In the genomic region with DNA sequence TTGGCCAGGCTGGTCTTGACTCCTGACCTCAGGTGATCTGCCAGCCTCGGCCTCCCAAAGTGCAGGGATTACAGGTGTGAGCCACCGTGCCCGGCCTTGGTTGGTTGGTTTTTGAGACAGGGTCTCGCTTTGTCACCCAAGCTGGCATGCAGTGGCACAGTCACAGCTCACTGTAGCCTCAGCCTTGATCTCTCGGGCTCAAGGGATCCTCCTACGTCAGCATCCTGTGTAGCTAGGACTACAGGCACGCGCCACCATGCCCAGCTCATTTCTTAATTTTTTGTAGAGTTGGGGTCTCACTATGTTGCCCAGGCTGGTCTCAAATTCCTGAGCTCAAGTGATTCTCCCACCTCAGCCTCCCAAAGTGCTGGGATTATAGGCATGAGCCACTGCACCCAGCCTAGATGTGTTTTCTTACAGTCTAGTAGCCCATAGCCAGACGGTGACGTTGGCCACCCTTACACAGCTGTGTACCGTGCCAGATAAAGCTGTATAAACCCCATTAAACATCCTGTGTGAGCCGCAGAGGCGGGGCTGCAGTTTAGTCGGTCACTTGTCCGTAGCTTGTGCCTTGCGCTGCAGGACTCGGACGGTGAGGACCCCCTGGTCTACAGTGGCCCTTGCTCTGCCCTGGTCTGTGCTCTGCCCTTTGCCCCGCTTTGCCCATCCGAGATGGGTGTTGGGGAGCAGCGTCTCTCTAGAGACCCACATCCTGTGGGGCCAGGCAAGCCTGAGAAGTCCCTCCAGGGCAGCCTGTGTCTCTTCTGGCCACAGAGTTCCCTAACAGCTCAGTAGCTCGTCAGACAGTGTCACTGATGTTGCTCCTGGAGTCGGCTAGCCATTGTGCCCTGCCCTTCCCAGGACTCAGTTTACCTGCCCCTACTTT, we compare ENCODE assay signal across 2 cellular contexts.
TF ChIP-seq lines count a peak whose summit lies in the region.

No MANE protein-coding gene starts in this region.

TF ChIP-seq in GM23338, 12 proteins besides CTCF, POLR2A, EP300 and RAD21 (continues in another document):
- TF ChIP-seq, protein P1, sequence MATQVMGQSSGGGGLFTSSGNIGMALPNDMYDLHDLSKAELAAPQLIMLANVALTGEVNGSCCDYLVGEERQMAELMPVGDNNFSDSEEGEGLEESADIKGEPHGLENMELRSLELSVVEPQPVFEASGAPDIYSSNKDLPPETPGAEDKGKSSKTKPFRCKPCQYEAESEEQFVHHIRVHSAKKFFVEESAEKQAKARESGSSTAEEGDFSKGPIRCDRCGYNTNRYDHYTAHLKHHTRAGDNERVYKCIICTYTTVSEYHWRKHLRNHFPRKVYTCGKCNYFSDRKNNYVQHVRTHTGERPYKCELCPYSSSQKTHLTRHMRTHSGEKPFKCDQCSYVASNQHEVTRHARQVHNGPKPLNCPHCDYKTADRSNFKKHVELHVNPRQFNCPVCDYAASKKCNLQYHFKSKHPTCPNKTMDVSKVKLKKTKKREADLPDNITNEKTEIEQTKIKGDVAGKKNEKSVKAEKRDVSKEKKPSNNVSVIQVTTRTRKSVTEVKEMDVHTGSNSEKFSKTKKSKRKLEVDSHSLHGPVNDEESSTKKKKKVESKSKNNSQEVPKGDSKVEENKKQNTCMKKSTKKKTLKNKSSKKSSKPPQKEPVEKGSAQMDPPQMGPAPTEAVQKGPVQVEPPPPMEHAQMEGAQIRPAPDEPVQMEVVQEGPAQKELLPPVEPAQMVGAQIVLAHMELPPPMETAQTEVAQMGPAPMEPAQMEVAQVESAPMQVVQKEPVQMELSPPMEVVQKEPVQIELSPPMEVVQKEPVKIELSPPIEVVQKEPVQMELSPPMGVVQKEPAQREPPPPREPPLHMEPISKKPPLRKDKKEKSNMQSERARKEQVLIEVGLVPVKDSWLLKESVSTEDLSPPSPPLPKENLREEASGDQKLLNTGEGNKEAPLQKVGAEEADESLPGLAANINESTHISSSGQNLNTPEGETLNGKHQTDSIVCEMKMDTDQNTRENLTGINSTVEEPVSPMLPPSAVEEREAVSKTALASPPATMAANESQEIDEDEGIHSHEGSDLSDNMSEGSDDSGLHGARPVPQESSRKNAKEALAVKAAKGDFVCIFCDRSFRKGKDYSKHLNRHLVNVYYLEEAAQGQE (IDR thresholded peaks at IDR 0.05; ENCODE audit: unreplicated experiment) = no peak
- TF ChIP-seq, protein P2, sequence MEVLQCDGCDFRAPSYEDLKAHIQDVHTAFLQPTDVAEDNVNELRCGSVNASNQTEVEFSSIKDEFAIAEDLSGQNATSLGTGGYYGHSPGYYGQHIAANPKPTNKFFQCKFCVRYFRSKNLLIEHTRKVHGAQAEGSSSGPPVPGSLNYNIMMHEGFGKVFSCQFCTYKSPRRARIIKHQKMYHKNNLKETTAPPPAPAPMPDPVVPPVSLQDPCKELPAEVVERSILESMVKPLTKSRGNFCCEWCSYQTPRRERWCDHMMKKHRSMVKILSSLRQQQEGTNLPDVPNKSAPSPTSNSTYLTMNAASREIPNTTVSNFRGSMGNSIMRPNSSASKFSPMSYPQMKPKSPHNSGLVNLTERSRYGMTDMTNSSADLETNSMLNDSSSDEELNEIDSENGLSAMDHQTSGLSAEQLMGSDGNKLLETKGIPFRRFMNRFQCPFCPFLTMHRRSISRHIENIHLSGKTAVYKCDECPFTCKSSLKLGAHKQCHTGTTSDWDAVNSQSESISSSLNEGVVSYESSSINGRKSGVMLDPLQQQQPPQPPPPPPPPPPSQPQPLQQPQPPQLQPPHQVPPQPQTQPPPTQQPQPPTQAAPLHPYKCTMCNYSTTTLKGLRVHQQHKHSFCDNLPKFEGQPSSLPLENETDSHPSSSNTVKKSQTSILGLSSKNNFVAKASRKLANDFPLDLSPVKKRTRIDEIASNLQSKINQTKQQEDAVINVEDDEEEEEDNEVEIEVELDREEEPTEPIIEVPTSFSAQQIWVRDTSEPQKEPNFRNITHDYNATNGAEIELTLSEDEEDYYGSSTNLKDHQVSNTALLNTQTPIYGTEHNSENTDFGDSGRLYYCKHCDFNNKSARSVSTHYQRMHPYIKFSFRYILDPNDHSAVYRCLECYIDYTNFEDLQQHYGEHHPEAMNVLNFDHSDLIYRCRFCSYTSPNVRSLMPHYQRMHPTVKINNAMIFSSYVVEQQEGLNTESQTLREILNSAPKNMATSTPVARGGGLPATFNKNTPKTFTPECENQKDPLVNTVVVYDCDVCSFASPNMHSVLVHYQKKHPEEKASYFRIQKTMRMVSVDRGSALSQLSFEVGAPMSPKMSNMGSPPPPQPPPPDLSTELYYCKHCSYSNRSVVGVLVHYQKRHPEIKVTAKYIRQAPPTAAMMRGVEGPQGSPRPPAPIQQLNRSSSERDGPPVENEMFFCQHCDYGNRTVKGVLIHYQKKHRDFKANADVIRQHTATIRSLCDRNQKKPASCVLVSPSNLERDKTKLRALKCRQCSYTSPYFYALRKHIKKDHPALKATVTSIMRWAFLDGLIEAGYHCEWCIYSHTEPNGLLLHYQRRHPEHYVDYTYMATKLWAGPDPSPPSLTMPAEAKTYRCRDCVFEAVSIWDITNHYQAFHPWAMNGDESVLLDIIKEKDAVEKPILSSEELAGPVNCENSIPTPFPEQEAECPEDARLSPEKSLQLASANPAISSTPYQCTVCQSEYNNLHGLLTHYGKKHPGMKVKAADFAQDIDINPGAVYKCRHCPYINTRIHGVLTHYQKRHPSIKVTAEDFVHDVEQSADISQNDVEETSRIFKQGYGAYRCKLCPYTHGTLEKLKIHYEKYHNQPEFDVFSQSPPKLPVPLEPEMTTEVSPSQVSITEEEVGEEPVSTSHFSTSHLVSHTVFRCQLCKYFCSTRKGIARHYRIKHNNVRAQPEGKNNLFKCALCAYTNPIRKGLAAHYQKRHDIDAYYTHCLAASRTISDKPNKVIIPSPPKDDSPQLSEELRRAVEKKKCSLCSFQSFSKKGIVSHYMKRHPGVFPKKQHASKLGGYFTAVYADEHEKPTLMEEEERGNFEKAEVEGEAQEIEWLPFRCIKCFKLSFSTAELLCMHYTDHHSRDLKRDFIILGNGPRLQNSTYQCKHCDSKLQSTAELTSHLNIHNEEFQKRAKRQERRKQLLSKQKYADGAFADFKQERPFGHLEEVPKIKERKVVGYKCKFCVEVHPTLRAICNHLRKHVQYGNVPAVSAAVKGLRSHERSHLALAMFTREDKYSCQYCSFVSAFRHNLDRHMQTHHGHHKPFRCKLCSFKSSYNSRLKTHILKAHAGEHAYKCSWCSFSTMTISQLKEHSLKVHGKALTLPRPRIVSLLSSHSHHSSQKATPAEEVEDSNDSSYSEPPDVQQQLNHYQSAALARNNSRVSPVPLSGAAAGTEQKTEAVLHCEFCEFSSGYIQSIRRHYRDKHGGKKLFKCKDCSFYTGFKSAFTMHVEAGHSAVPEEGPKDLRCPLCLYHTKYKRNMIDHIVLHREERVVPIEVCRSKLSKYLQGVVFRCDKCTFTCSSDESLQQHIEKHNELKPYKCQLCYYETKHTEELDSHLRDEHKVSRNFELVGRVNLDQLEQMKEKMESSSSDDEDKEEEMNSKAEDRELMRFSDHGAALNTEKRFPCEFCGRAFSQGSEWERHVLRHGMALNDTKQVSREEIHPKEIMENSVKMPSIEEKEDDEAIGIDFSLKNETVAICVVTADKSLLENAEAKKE (CRISPR knock-in tag; IDR thresholded peaks at IDR 0.05) = no peak
- TF ChIP-seq POLR2AphosphoS5 (IDR thresholded peaks at IDR 0.05; ENCODE audit: low read depth) (no peak), ZNF331 (CRISPR knock-in tag; IDR thresholded peaks at IDR 0.05; ENCODE audit: low read depth) (no peak), EZH2 (IDR thresholded peaks at IDR 0.05; ENCODE audit: low read depth, unreplicated experiment) (no peak), CREB1 (CRISPR knock-in tag; IDR thresholded peaks at IDR 0.05; ENCODE audit: low read depth) (no peak), ZNF114 (CRISPR knock-in tag; IDR thresholded peaks at IDR 0.05) (no peak), EZH2phosphoT487 (IDR thresholded peaks at IDR 0.05; ENCODE audit: unreplicated experiment) (no peak), NANOG (IDR thresholded peaks at IDR 0.05; ENCODE audit: borderline replicate concordance) (no peak), JUNB (IDR thresholded peaks at IDR 0.05; ENCODE audit: unreplicated experiment) (no peak), STAT1 (IDR thresholded peaks at IDR 0.05; ENCODE audit: unreplicated experiment) (no peak)

TF ChIP-seq in H1, 55 proteins besides CTCF, POLR2A, EP300 and RAD21:
- TF ChIP-seq KDM4A (IDR thresholded peaks at IDR 0.05; ENCODE audit: low read depth, low read length, severe bottlenecking) (no peak), SIX5 (IDR thresholded peaks at IDR 0.05; ENCODE audit: low read depth, low read length) (no peak), NANOG (IDR thresholded peaks at IDR 0.05; ENCODE audit: insufficient read depth, low read depth, low read length, poor library complexity, severe bottlenecking) (no peak), CBX8 (IDR thresholded peaks at IDR 0.05; ENCODE audit: borderline replicate concordance, low read depth, low read length) (no peak), ATF3 (IDR thresholded peaks at IDR 0.05; ENCODE audit: insufficient read depth, low read depth, low read length) (no peak), TAF7 (optimal IDR thresholded peaks at IDR 0.05; ENCODE audit: borderline replicate concordance, low read depth, low read length) (no peak), JUN (IDR thresholded peaks at IDR 0.05; ENCODE audit: low read depth, low read length) (no peak)
